8 cellular contexts compared by ENCODE assay signal in the genomic region with DNA sequence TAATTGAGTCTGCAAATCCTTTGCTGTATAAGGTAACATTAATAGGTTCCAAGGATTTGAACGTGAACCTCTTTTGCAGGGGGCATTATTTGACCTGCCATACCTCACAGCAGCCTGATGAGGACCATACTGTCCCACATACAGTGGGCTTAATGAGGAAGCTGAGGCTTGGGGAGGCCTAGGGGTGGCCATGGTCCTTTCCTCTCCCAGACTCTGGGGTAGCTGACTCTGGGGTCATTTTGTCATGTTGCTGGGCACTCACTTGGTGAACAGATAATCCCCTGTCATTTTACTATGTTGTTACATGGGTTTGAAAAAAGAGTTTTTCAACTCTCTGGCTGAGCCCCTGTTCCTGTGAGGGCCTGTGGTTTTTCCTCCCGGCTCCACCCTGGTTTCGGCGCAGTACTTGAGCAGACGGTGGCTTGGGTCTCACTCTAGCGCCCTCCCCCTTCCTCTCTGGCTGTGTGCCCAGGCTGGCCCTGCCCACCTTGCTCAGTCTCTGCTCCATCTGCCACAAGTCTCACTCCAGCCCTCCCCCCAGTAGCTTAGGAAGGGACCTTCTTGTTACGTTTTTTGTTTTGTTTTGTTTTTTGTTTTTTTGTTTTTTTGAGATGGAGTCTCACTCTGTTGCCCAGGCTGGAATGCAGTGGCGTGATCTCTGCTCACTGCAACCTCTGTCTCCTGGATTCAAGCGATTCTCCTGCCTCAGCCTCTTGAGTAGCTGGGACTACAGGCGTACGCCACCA. TPM values are rescaled to one million over a fixed set of nuclear protein-coding genes. Genes with fewer than 3 reads are reported as not detected.
DNase-seq lines count a peak whose midpoint lies in the region; ATAC-seq and TF ChIP-seq lines count a peak whose summit lies in the region.

No MANE protein-coding gene starts in this region.

- TF ChIP-seq CTCF in fibroblast of pulmonary artery (IDR thresholded peaks at IDR 0.05; ENCODE audit: low read length, missing control alignments) = no peak

- peaks cover 31% of the 10 kb centered on the region for H3K36me3 Mint-ChIP-seq in activated CD8-positive, alpha-beta memory T cell treated with anti-CD3 and anti-CD28 coated beads, Interleukin-2, amount 10 ng/mL, durations not matched to agents 7 days and 5 days

- H3K4me1 Mint-ChIP-seq in activated CD8-positive, alpha-beta memory T cell treated with anti-CD3 and anti-CD28 coated beads, Interleukin-2, amount 10 ng/mL, durations not matched to agents 7 days and 5 days = peaks cover 93% of the 10 kb centered on the region

- CTCF ChIA-PET in activated CD8-positive, alpha-beta memory T cell treated with anti-CD3 and anti-CD28 coated beads, Interleukin-2, amount 10 ng/mL, durations not matched to agents 7 days and 5 days (lab: Charles Lee) = interaction anchor here (0.7 to 10.4 kb wide), 9 partner anchors 9 to 169 kb away, joined by 3 to 166 read pairs (median 4); a partner anchor contains a TSS

- ATAC-seq in GM18511 (IDR thresholded peaks at IDR 0.05; ENCODE audit: unreplicated experiment) = peak; percentile 42
- ATAC-seq in HG03196 (IDR thresholded peaks at IDR 0.05; ENCODE audit: unreplicated experiment) = peak; percentile 29
- ATAC-seq in activated CD8-positive, alpha-beta memory T cell treated with anti-CD3 and anti-CD28 coated beads, Interleukin-2, amount 10 ng/mL, durations not matched to agents 7 days and 5 days = peak; percentile 26
- ATAC-seq in sciatic nerve = peak; percentile 72
- ATAC-seq in HG03469 (IDR thresholded peaks at IDR 0.05; ENCODE audit: unreplicated experiment) = no peak

- DNase-seq in NCI-H748 treated with DMSO at 0.1 percent for 48 hours (lab: John Stamatoyannopoulos, UW) (peak; percentile 21), fibroblast of pulmonary artery (ENCODE audit: low read depth) (peak; percentile 82), sciatic nerve (ENCODE audit: low spot score) (peak; percentile 70), GM19238 (ENCODE audit: insufficient read length, low spot score) (no peak)
- peak; percentile 86 for DNase-seq in activated CD8-positive, alpha-beta memory T cell treated with anti-CD3 and anti-CD28 coated beads, Interleukin-2, amount 10 ng/mL, durations not matched to agents 7 days and 5 days

- H3K27ac Mint-ChIP-seq in activated CD8-positive, alpha-beta memory T cell treated with anti-CD3 and anti-CD28 coated beads, Interleukin-2, amount 10 ng/mL, durations not matched to agents 7 days and 5 days = peak overlapping the region; percentile 93

- H3K27me3 Mint-ChIP-seq in activated CD8-positive, alpha-beta memory T cell treated with anti-CD3 and anti-CD28 coated beads, Interleukin-2, amount 10 ng/mL, durations not matched to agents 7 days and 5 days = no peaks in the 10 kb centered on the region

- intact Hi-C loops in sciatic nerve (cut with DNase I) = no loop called here

- H3K9me3 Mint-ChIP-seq in activated CD8-positive, alpha-beta memory T cell treated with anti-CD3 and anti-CD28 coated beads, Interleukin-2, amount 10 ng/mL, durations not matched to agents 7 days and 5 days (ENCODE audit: low read depth) = no peaks in the 10 kb centered on the region

- H3K4me3 ChIP-seq in fibroblast of pulmonary artery (replicated peaks; ENCODE audit: low read depth, low read length) = no peak overlapping the region

- peak overlapping the region; percentile 61 for H3K4me3 Mint-ChIP-seq in activated CD8-positive, alpha-beta memory T cell treated with anti-CD3 and anti-CD28 coated beads, Interleukin-2, amount 10 ng/mL, durations not matched to agents 7 days and 5 days

RNA-seq across cellular contexts. Expression of a gene that starts 21.0 kb away (rescaled TPM):
- 100 to 1,000 TPM; 144 to 229 TPM for total RNA-seq in activated CD8-positive, alpha-beta memory T cell treated with anti-CD3 and anti-CD28 coated beads, Interleukin-2, amount 10 ng/mL, durations not matched to agents 7 days and 5 days
- total RNA-seq in sciatic nerve = 29.8 TPM
